In the genomic region with DNA sequence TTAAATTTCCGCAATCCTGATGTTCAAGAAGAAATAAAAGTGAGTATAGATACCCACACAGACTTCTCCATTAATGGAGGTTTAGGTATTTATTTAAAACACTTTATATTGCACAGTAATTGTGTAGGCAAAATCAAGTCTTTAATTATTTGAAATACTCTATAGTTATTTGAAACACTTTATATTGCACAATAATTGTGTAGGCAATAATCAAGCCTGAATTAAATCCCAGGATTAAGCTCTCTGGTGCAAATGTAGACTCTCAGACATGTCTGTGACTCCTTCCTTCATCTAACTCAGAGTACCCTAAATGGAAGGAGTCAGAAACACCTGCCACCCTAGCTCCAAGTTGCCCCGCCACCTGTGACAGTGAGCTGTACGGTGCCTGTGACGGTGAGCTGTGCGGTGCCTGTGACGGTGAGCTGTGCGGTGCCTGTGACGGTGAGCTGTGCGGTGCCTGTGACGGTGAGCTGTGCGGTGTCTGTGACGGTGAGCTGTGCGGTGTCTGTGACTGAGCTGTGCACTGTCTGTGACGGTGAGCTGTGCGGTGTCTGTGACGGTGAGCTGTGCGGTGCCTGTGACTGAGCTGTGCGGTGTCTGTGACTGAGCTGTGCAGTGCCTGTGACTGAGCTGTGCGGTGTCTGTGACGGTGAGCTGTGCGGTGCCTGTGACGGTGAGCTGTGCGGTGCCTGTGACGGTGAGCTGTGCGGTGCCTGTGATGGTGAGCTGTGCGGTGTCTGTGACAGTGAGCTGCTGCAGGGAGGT, we compare ENCODE assay signal across 29 cellular contexts. TPM values are rescaled to one million over a fixed set of nuclear protein-coding genes. Genes with fewer than 3 reads are reported as not detected.
"Had no signal": no experiment of that assay in that cellular context is flagged by ENCODE, and none has a peak within 500 bp of the region (broad histone marks: within the 10 kb centered on the region; RNA-seq: fewer than 3 reads in every experiment).

No MANE protein-coding gene starts in this region.

- H3K36me3 ChIP-seq: neutrophil, upper lobe of left lung, vagina had no signal

- H3K4me1 ChIP-seq: vagina had no signal

- H3K9me3 Mint-ChIP-seq: activated CD8-positive, alpha-beta T cell treated with anti-CD3 and anti-CD28 coated beads for 36 hours; activated T-cell treated with anti-CD3 and anti-CD28 coated beads, Interleukin-2, amount 50 U/mL, for 4 hours; activated T-helper 17 cell treated with anti-CD3 and anti-CD28 coated beads, Interleukin-2, amount 50 U/mL, for 72 hours; memory B cell; natural killer cell; stimulated activated effector memory CD8-positive, alpha-beta T cell treated with anti-CD3 and anti-CD28 coated beads, Interleukin-12 subunit alpha, Interleukin-12 subunit beta, amount 100 ng/mL, for 72 hours; stimulated activated naive CD8-positive, alpha-beta T cell treated with anti-CD3 and anti-CD28 coated beads, Interleukin-15, Interleukin-2, amounts not matched to agents 100 ng/mL and 50 ng/mL, for 24 hours; WTC11 had no signal

- H3K4me1 Mint-ChIP-seq: activated T-helper 17 cell treated with anti-CD3 and anti-CD28 coated beads, Interleukin-2, amount 50 U/mL, for 72 hours; natural killer cell; stimulated activated effector memory CD8-positive, alpha-beta T cell treated with anti-CD3 and anti-CD28 coated beads, Interleukin-12 subunit alpha, Interleukin-12 subunit beta, amount 100 ng/mL, for 72 hours had no signal

- H3K4me3 ChIP-seq: skin epidermis, upper lobe of left lung, vagina had no signal

- H3K27me3 Mint-ChIP-seq: stimulated activated naive CD8-positive, alpha-beta T cell treated with anti-CD3 and anti-CD28 coated beads, Interleukin-15, Interleukin-2, amounts not matched to agents 100 ng/mL and 50 ng/mL, for 24 hours had no signal

- ATAC-seq: activated CD8-positive, alpha-beta T cell treated with anti-CD3 and anti-CD28 coated beads for 36 hours; activated T-cell treated with anti-CD3 and anti-CD28 coated beads, Interleukin-2, amount 50 U/mL, for 4 hours; activated T-helper 17 cell treated with anti-CD3 and anti-CD28 coated beads, Interleukin-2, amount 50 U/mL, for 72 hours; esophagus mucosa; left cardiac atrium; natural killer cell; sciatic nerve; stimulated activated effector memory CD8-positive, alpha-beta T cell treated with anti-CD3 and anti-CD28 coated beads, Interleukin-12 subunit alpha, Interleukin-12 subunit beta, amount 100 ng/mL, for 72 hours; WTC11 had no signal

- H3K27me3 ChIP-seq: neutrophil, upper lobe of left lung, vagina had no signal

- FAIRE-seq: astrocyte, endothelial cell of umbilical vein, islet of Langerhans had no signal

- H3K4me3 Mint-ChIP-seq: activated CD8-positive, alpha-beta T cell treated with anti-CD3 and anti-CD28 coated beads for 36 hours; activated T-cell treated with anti-CD3 and anti-CD28 coated beads, Interleukin-2, amount 50 U/mL, for 4 hours; activated T-helper 17 cell treated with anti-CD3 and anti-CD28 coated beads, Interleukin-2, amount 50 U/mL, for 72 hours; memory B cell; natural killer cell; stimulated activated effector memory CD8-positive, alpha-beta T cell treated with anti-CD3 and anti-CD28 coated beads, Interleukin-12 subunit alpha, Interleukin-12 subunit beta, amount 100 ng/mL, for 72 hours; stimulated activated naive CD8-positive, alpha-beta T cell treated with anti-CD3 and anti-CD28 coated beads, Interleukin-15, Interleukin-2, amounts not matched to agents 100 ng/mL and 50 ng/mL, for 24 hours; WTC11 had no signal

- H3K27ac Mint-ChIP-seq: activated CD8-positive, alpha-beta T cell treated with anti-CD3 and anti-CD28 coated beads for 36 hours; activated T-helper 17 cell treated with anti-CD3 and anti-CD28 coated beads, Interleukin-2, amount 50 U/mL, for 72 hours; memory B cell; natural killer cell; stimulated activated effector memory CD8-positive, alpha-beta T cell treated with anti-CD3 and anti-CD28 coated beads, Interleukin-12 subunit alpha, Interleukin-12 subunit beta, amount 100 ng/mL, for 72 hours; stimulated activated naive CD8-positive, alpha-beta T cell treated with anti-CD3 and anti-CD28 coated beads, Interleukin-15, Interleukin-2, amounts not matched to agents 100 ng/mL and 50 ng/mL, for 24 hours; WTC11 had no signal

- DNase-seq: activated CD4-positive, alpha-beta T cell treated with anti-CD3 and anti-CD28 coated beads for 1 hour; activated CD4-positive, alpha-beta T cell treated with anti-CD3 and anti-CD28 coated beads, Interleukin-2, amount 50 U/mL, for 1 hour; activated CD8-positive, alpha-beta T cell treated with anti-CD3 and anti-CD28 coated beads for 36 hours; activated gamma-delta T cell treated with Interleukin-2 at 50 U/mL for 16 hours; activated naive CD4-positive, alpha-beta T cell treated with anti-CD3 and anti-CD28 coated beads, Interleukin-2, amount 50 U/mL, for 16 hours; activated T-cell treated with anti-CD3 and anti-CD28 coated beads, Interleukin-2, amount 50 U/mL, for 4 hours; amniotic stem cell; caudate nucleus; foreskin fibroblast; left cardiac atrium; natural killer cell; stimulated activated CD4-positive, alpha-beta T cell treated with anti-CD3 and anti-CD28 coated beads, Interleukin-4, amount 100 ng/mL, for 24 hours; substantia nigra; T-helper 2 cell had no signal

- H3K9me3 ChIP-seq: neutrophil, upper lobe of left lung, vagina had no signal

- H3K27ac ChIP-seq: neutrophil, skin epidermis, upper lobe of left lung, vagina had no signal

- H3K36me3 Mint-ChIP-seq: memory B cell; natural killer cell; stimulated activated effector memory CD8-positive, alpha-beta T cell treated with anti-CD3 and anti-CD28 coated beads, Interleukin-12 subunit alpha, Interleukin-12 subunit beta, amount 100 ng/mL, for 72 hours; WTC11 had no signal

RNA-seq across cellular contexts. Expression of a gene that starts 11.0 kb away (rescaled TPM):
- total RNA-seq: activated T-cell treated with anti-CD3 and anti-CD28 coated beads, Interleukin-2, amount 50 U/mL, for 4 hours; activated T-helper 17 cell treated with anti-CD3 and anti-CD28 coated beads, Interleukin-2, amount 50 U/mL, for 72 hours; endothelial cell of umbilical vein; esophagus mucosa; osteocyte; vagina had no signal
- polyA plus RNA-seq: endothelial cell of umbilical vein had no signal
